ENCODE assay signal across 18 cellular contexts in genomic region chr12:109988274-109988673, GRCh38. TPM values are rescaled to one million over a fixed set of nuclear protein-coding genes. Genes with fewer than 3 reads are reported as not detected.
A peak's percentile ranks its signal among the peaks of the same experiment; 100 is the strongest.
DNase-seq lines count a peak whose midpoint lies in the region; ATAC-seq and TF ChIP-seq lines count a peak whose summit lies in the region.
"Had no signal": no experiment of that assay in that cellular context is flagged by ENCODE, and none has a peak within 500 bp of the region (broad histone marks: within the 10 kb centered on the region; RNA-seq: fewer than 3 reads in every experiment).

No MANE protein-coding gene starts in this region.

- H3K27me3 ChIP-seq in foreskin keratinocyte: no peaks in the 10 kb centered on the region

- intact Hi-C loops in natural killer cell (cut with micrococcal nuclease): no loop called here
- intact Hi-C loops in activated T-helper 2 cell treated with anti-CD3 and anti-CD28 coated beads, Interferon-gamma antibody, Interleukin-2, Interleukin-4, amounts not matched to agents 10 μg/mL and 5 μg/mL and 100 μg/mL, durations not matched to agents 14 hours and 24 hours and 36 hours (cut with micrococcal nuclease): no loop called here

- H3K9me3 Mint-ChIP-seq in activated CD8-positive, alpha-beta memory T cell treated with anti-CD3 and anti-CD28 coated beads, Interleukin-2, amount 10 ng/mL, durations not matched to agents 7 days and 5 days (ENCODE audit: low read depth): no peaks in the 10 kb centered on the region
- H3K9me3 Mint-ChIP-seq in natural killer cell treated with Interleukin-12 subunit alpha and Interleukin-12 subunit beta and Interleukin-15 and Interleukin-18, amount 100 ng/mL, for 72 hours: no peaks in the 10 kb centered on the region
- H3K9me3 Mint-ChIP-seq in natural killer cell: no peaks in the 10 kb centered on the region
- H3K9me3 Mint-ChIP-seq in activated T-helper 2 cell treated with anti-CD3 and anti-CD28 coated beads, Interferon-gamma antibody, Interleukin-2, Interleukin-4, amounts not matched to agents 10 μg/mL and 5 μg/mL and 100 μg/mL, durations not matched to agents 14 hours and 24 hours and 36 hours: no peaks in the 10 kb centered on the region
- no peaks in the 10 kb centered on the region for H3K9me3 Mint-ChIP-seq in osteocyte (ENCODE audit: unreplicated experiment)

- no peak for DNase-seq in activated CD8-positive, alpha-beta memory T cell treated with anti-CD3 and anti-CD28 coated beads, Interleukin-2, amount 10 ng/mL, durations not matched to agents 7 days and 5 days
- no peak for DNase-seq in activated CD8-positive, alpha-beta memory T cell treated with anti-CD3 and anti-CD28 coated beads, Interleukin-2, amount 50 U/mL, for 48 hours
- no peak for DNase-seq in natural killer cell treated with Interleukin-12 subunit alpha and Interleukin-12 subunit beta and Interleukin-15 and Interleukin-18, amount 100 ng/mL, for 72 hours (ENCODE audit: low spot score)
- DNase-seq in natural killer cell (no peak), osteocyte (ENCODE audit: extremely low spot score, unreplicated experiment) (peak; percentile 36), foreskin keratinocyte (no peak)
- DNase-seq in activated T-helper 2 cell treated with anti-CD3 and anti-CD28 coated beads, Interferon-gamma antibody, Interleukin-2, Interleukin-4, amounts not matched to agents 10 μg/mL and 5 μg/mL and 100 μg/mL, durations not matched to agents 14 hours and 24 hours and 36 hours (ENCODE audit: low spot score): no peak
- DNase-seq in stimulated activated CD4-positive, alpha-beta T cell treated with anti-CD3 and anti-CD28 coated beads, Interleukin-4, amount 100 ng/mL, for 4 hours: no peak
- DNase-seq: AML-193, Caco-2, GOT3, MV-4-11, NCI-H1417 treated with DMSO at 0.1 percent for 48 hours, NCI-H2029, NCI-H510A, NCI-H82 had no signal

- H3K27ac ChIP-seq in foreskin keratinocyte: no peak overlapping the region
- H3K27ac ChIP-seq: A549 had no signal

- no peak for TF ChIP-seq CTCF in natural killer cell (IDR thresholded peaks at IDR 0.05)
- TF ChIP-seq CTCF in osteocyte (IDR thresholded peaks at IDR 0.05): no peak
- no peak for TF ChIP-seq CTCF in foreskin keratinocyte (conservative IDR thresholded peaks at IDR 0.05)

- H3K4me1 Mint-ChIP-seq in activated CD8-positive, alpha-beta memory T cell treated with anti-CD3 and anti-CD28 coated beads, Interleukin-2, amount 10 ng/mL, durations not matched to agents 7 days and 5 days: peaks cover 46% of the 10 kb centered on the region
- H3K4me1 Mint-ChIP-seq in natural killer cell treated with Interleukin-12 subunit alpha and Interleukin-12 subunit beta and Interleukin-15 and Interleukin-18, amount 100 ng/mL, for 72 hours (ENCODE audit: low read depth in 2 of 2): peaks cover 22 to 26% of the 10 kb centered on the region in 2 donors
- H3K4me1 Mint-ChIP-seq in natural killer cell (peaks cover 22 to 25% of the 10 kb centered on the region in 2 donors), osteocyte (ENCODE audit: unreplicated experiment) (peaks cover 5% of the 10 kb centered on the region)
- H3K4me1 Mint-ChIP-seq in activated T-helper 2 cell treated with anti-CD3 and anti-CD28 coated beads, Interferon-gamma antibody, Interleukin-2, Interleukin-4, amounts not matched to agents 10 μg/mL and 5 μg/mL and 100 μg/mL, durations not matched to agents 14 hours and 24 hours and 36 hours (ENCODE audit: low read depth): peaks cover 40% of the 10 kb centered on the region

- H3K27ac Mint-ChIP-seq in activated CD8-positive, alpha-beta memory T cell treated with anti-CD3 and anti-CD28 coated beads, Interleukin-2, amount 10 ng/mL, durations not matched to agents 7 days and 5 days: peak overlapping the region; percentile 65
- peak overlapping the region; percentile 31 to 58 for H3K27ac Mint-ChIP-seq in natural killer cell treated with Interleukin-12 subunit alpha and Interleukin-12 subunit beta and Interleukin-15 and Interleukin-18, amount 100 ng/mL, for 72 hours
- no peak overlapping the region for H3K27ac Mint-ChIP-seq in natural killer cell
- H3K27ac Mint-ChIP-seq in activated T-helper 2 cell treated with anti-CD3 and anti-CD28 coated beads, Interferon-gamma antibody, Interleukin-2, Interleukin-4, amounts not matched to agents 10 μg/mL and 5 μg/mL and 100 μg/mL, durations not matched to agents 14 hours and 24 hours and 36 hours: peak overlapping the region; percentile 79
- no peak overlapping the region for H3K27ac Mint-ChIP-seq in osteocyte (ENCODE audit: unreplicated experiment)

- no peaks in the 10 kb centered on the region for H3K4me1 ChIP-seq in foreskin keratinocyte
- H3K4me1 ChIP-seq: A549, Caco-2 had no signal

- H3K4me3 Mint-ChIP-seq in activated CD8-positive, alpha-beta memory T cell treated with anti-CD3 and anti-CD28 coated beads, Interleukin-2, amount 10 ng/mL, durations not matched to agents 7 days and 5 days: no peak overlapping the region
- H3K4me3 Mint-ChIP-seq in natural killer cell treated with Interleukin-12 subunit alpha and Interleukin-12 subunit beta and Interleukin-15 and Interleukin-18, amount 100 ng/mL, for 72 hours: no peak overlapping the region
- H3K4me3 Mint-ChIP-seq in natural killer cell (no peak overlapping the region), osteocyte (ENCODE audit: unreplicated experiment) (no peak overlapping the region)
- H3K4me3 Mint-ChIP-seq in activated T-helper 2 cell treated with anti-CD3 and anti-CD28 coated beads, Interferon-gamma antibody, Interleukin-2, Interleukin-4, amounts not matched to agents 10 μg/mL and 5 μg/mL and 100 μg/mL, durations not matched to agents 14 hours and 24 hours and 36 hours (ENCODE audit: low read depth): no peak overlapping the region

- peaks cover 62% of the 10 kb centered on the region for H3K36me3 Mint-ChIP-seq in activated CD8-positive, alpha-beta memory T cell treated with anti-CD3 and anti-CD28 coated beads, Interleukin-2, amount 10 ng/mL, durations not matched to agents 7 days and 5 days
- peaks cover 13% of the 10 kb centered on the region for H3K36me3 Mint-ChIP-seq in natural killer cell treated with Interleukin-12 subunit alpha and Interleukin-12 subunit beta and Interleukin-15 and Interleukin-18, amount 100 ng/mL, for 72 hours
- H3K36me3 Mint-ChIP-seq in natural killer cell (peaks cover 20% of the 10 kb centered on the region), osteocyte (ENCODE audit: unreplicated experiment) (peaks cover 29% of the 10 kb centered on the region)
- peaks cover 71% of the 10 kb centered on the region for H3K36me3 Mint-ChIP-seq in activated T-helper 2 cell treated with anti-CD3 and anti-CD28 coated beads, Interferon-gamma antibody, Interleukin-2, Interleukin-4, amounts not matched to agents 10 μg/mL and 5 μg/mL and 100 μg/mL, durations not matched to agents 14 hours and 24 hours and 36 hours (ENCODE audit: low read depth)

- CTCF ChIA-PET in activated CD8-positive, alpha-beta memory T cell treated with anti-CD3 and anti-CD28 coated beads, Interleukin-2, amount 10 ng/mL, durations not matched to agents 7 days and 5 days (lab: Charles Lee): interaction anchor here (1.2 kb wide), 1 partner anchor 29 kb away, joined by 3 read pairs; no protein-coding TSS in a partner anchor

- ATAC-seq in activated CD8-positive, alpha-beta memory T cell treated with anti-CD3 and anti-CD28 coated beads, Interleukin-2, amount 10 ng/mL, durations not matched to agents 7 days and 5 days: no peak
- no peak for ATAC-seq in natural killer cell treated with Interleukin-12 subunit alpha and Interleukin-12 subunit beta and Interleukin-15 and Interleukin-18, amount 100 ng/mL, for 72 hours
- ATAC-seq in natural killer cell (no peak), foreskin keratinocyte (no peak)
- ATAC-seq: A549, Panc1 had no signal

- H3K27me3 Mint-ChIP-seq in activated CD8-positive, alpha-beta memory T cell treated with anti-CD3 and anti-CD28 coated beads, Interleukin-2, amount 10 ng/mL, durations not matched to agents 7 days and 5 days: no peaks in the 10 kb centered on the region
- H3K27me3 Mint-ChIP-seq in natural killer cell treated with Interleukin-12 subunit alpha and Interleukin-12 subunit beta and Interleukin-15 and Interleukin-18, amount 100 ng/mL, for 72 hours: no peaks in the 10 kb centered on the region
- no peaks in the 10 kb centered on the region for H3K27me3 Mint-ChIP-seq in natural killer cell (ENCODE audit: low read depth in 2 of 2)
- H3K27me3 Mint-ChIP-seq in activated T-helper 2 cell treated with anti-CD3 and anti-CD28 coated beads, Interferon-gamma antibody, Interleukin-2, Interleukin-4, amounts not matched to agents 10 μg/mL and 5 μg/mL and 100 μg/mL, durations not matched to agents 14 hours and 24 hours and 36 hours (ENCODE audit: low read depth): no peaks in the 10 kb centered on the region
- no peaks in the 10 kb centered on the region for H3K27me3 Mint-ChIP-seq in osteocyte (ENCODE audit: unreplicated experiment)

RNA-seq across cellular contexts. Expression of gene GIT2, which starts 7.9 kb away (rescaled TPM):
- 10 to 100 TPM; 90.6 to 92.3 TPM for total RNA-seq in activated CD8-positive, alpha-beta memory T cell treated with anti-CD3 and anti-CD28 coated beads, Interleukin-2, amount 10 ng/mL, durations not matched to agents 7 days and 5 days
- total RNA-seq in natural killer cell treated with Interleukin-12 subunit alpha and Interleukin-12 subunit beta and Interleukin-15 and Interleukin-18, amount 100 ng/mL, for 72 hours: 10 to 100 TPM; 87.5 to 94.2 TPM
- total RNA-seq in natural killer cell (100 to 1,000 TPM in 2 of 3 donors, 10 to 100 TPM in 1; 98.8 to 118 (median 117) TPM), osteocyte (49.6 and 52.6 TPM in 2 replicates), foreskin keratinocyte (28.7 and 33.1 TPM in 2 replicates)
- total RNA-seq in activated T-helper 2 cell treated with anti-CD3 and anti-CD28 coated beads, Interferon-gamma antibody, Interleukin-2, Interleukin-4, amounts not matched to agents 10 μg/mL and 5 μg/mL and 100 μg/mL, durations not matched to agents 14 hours and 24 hours and 36 hours: 71.1 and 72.3 TPM in 2 replicates
- 9.4 and 9.5 TPM in 2 replicates for polyA plus RNA-seq in foreskin keratinocyte

RNA-seq across cellular contexts. Expression of gene ANKRD13A, which starts 11.0 kb away (rescaled TPM):
- total RNA-seq in activated CD8-positive, alpha-beta memory T cell treated with anti-CD3 and anti-CD28 coated beads, Interleukin-2, amount 10 ng/mL, durations not matched to agents 7 days and 5 days: 10 to 100 TPM; 68.6 to 78.2 TPM
- total RNA-seq in natural killer cell treated with Interleukin-12 subunit alpha and Interleukin-12 subunit beta and Interleukin-15 and Interleukin-18, amount 100 ng/mL, for 72 hours: 10 to 100 TPM; 65.0 to 81.8 TPM
- total RNA-seq in natural killer cell: 10 to 100 TPM; 74.9 to 93.6 (median 90.7) TPM
- total RNA-seq in activated T-helper 2 cell treated with anti-CD3 and anti-CD28 coated beads, Interferon-gamma antibody, Interleukin-2, Interleukin-4, amounts not matched to agents 10 μg/mL and 5 μg/mL and 100 μg/mL, durations not matched to agents 14 hours and 24 hours and 36 hours: 53.3 and 59.9 TPM in 2 replicates
- total RNA-seq in osteocyte: 42.3 and 43.5 TPM in 2 replicates
- 76.2 and 76.5 TPM in 2 replicates for total RNA-seq in foreskin keratinocyte
- polyA plus RNA-seq in foreskin keratinocyte: 23.2 and 29.2 TPM in 2 replicates

Comparison
In these comparisons a context has a peak if more than half of its experiments do, and no peak if none do; other contexts are left out.
1. H3K27ac Mint-ChIP-seq: peak in activated CD8-positive, alpha-beta memory T cell treated with anti-CD3 and anti-CD28 coated beads, Interleukin-2, amount 10 ng/mL, durations not matched to agents 7 days and 5 days (single experiment), natural killer cell treated with Interleukin-12 subunit alpha and Interleukin-12 subunit beta and Interleukin-15 and Interleukin-18, amount 100 ng/mL, for 72 hours (2 of 2) and activated T-helper 2 cell treated with anti-CD3 and anti-CD28 coated beads, Interferon-gamma antibody, Interleukin-2, Interleukin-4, amounts not matched to agents 10 μg/mL and 5 μg/mL and 100 μg/mL, durations not matched to agents 14 hours and 24 hours and 36 hours (single experiment); none in natural killer cell (0 of 2) and osteocyte (single experiment).